Comparison of ENCODE assay signal across 1 cellular context in the genomic region with DNA sequence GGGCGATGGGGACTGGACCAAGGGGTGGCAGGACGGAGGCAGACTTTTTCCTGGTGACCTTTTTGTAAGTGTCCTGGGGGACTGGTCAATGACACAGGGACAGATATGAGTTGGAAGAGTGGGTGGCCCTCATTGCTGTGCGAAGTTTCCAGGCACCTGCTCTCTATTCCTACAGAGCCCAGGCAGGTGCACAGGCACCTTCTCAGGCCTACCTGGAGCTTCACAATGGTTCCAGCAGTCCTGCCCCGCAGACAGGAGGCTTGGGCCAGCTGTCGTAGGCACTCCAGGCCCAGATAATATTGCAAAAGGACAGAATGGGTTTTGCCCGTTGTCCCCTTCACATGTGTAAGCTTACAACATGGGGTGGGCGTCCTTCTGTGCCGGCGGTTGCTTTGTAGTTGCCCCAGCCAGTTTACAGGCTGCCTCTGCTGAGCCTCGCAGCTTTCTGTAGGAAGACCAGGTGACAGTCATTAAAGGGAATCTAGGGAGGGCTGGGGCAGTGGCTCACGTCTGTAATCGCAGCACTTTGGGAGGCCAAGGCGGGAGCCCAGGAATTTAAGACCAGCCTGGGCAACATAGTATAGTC.
TF ChIP-seq lines count a peak whose summit lies in the region.

No MANE protein-coding gene starts in this region.

TF ChIP-seq in HEK293, 187 proteins besides CTCF, POLR2A, EP300 and RAD21 (continued from another document):
- TF ChIP-seq ZFHX2 (tag by site-specific recombination; conservative IDR thresholded peaks at IDR 0.05): peak; percentile 14; the same call in 1 of the 2 replicates
- no peak for TF ChIP-seq ZNF292 (tag by site-specific recombination; IDR thresholded peaks at IDR 0.05; ENCODE audit: borderline replicate concordance, low read depth)
- TF ChIP-seq EGR2 (tag by site-specific recombination; IDR thresholded peaks at IDR 0.05; ENCODE audit: low read depth): peak; percentile 50; the same call in 1 of the 2 replicates
- no peak for TF ChIP-seq ZBTB20 (tag by site-specific recombination; IDR thresholded peaks at IDR 0.05)
